26 cellular contexts compared by ENCODE assay signal in the genomic region with DNA sequence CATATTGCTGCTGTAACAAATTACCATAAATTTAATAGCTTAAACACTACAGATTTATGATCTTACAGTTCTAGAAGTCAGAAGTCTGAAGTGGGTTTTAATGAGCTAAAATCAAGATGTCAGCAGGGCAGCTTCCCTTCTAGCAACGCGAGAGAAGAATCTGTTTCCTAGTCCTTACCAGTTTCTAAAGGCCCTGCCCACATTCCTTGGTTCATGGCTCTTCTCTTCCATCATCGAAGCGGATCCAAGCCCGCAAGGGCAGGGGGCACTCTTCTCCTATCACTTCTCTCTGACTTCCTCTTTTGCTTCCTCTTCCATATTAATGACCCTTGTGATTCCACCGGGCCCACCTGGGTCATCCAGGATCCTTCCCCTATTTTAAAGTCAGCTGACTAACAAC. TPM values are rescaled to one million over a fixed set of nuclear protein-coding genes. Genes with fewer than 3 reads are reported as not detected.
"Had no signal": no experiment of that assay in that cellular context is flagged by ENCODE, and none has a peak within 500 bp of the region (broad histone marks: within the 10 kb centered on the region; RNA-seq: fewer than 3 reads in every experiment).

No MANE protein-coding gene starts in this region.

- DNase-seq: activated CD4-positive, alpha-beta memory T cell treated with anti-CD3 and anti-CD28 coated beads for 36 hours; activated CD4-positive, alpha-beta T cell treated with anti-CD3 and anti-CD28 coated beads for 48 hours; activated effector memory CD4-positive, alpha-beta T cell treated with anti-CD3 and anti-CD28 coated beads, Interleukin-2, amount 50 U/mL, for 16 hours; activated naive CD4-positive, alpha-beta T cell treated with anti-CD3 and anti-CD28 coated beads, Interleukin-2, amount 10 ng/mL, durations not matched to agents 7 days and 5 days; effector CD4-positive, alpha-beta T cell; heart left ventricle; kidney; left ventricle myocardium inferior; natural killer cell; retina; sigmoid colon; stimulated activated CD4-positive, alpha-beta T cell treated with anti-CD3 and anti-CD28 coated beads, Interleukin-2, amount 100 ng/mL, for 48 hours; stimulated activated CD8-positive, alpha-beta memory T cell treated with anti-CD3 and anti-CD28 coated beads, Interleukin-4, amount 100 ng/mL, for 48 hours; stimulated activated naive B cell treated with anti-CD40 and anti-IgM and Interleukin-4, amounts not matched to agents 10 μg/mL and 1 μg/mL and 100 μg/mL, for 72 hours; trophoblast cell; uterus had no signal

- ATAC-seq: heart left ventricle; stimulated activated naive B cell treated with anti-CD40 and anti-IgM and Interleukin-4, amounts not matched to agents 10 μg/mL and 1 μg/mL and 100 μg/mL, for 72 hours had no signal

- H3K27me3 ChIP-seq: heart left ventricle, sigmoid colon, uterus had no signal

- H3K4me1 ChIP-seq: sigmoid colon, uterus had no signal

- H3K9me3 ChIP-seq: sigmoid colon, uterus had no signal

- H3K36me3 ChIP-seq: heart left ventricle, left ventricle myocardium inferior, sigmoid colon, uterus had no signal

- H3K27ac ChIP-seq: heart left ventricle, left ventricle myocardium inferior, sigmoid colon, uterus had no signal

- H3K4me3 ChIP-seq: heart left ventricle, left ventricle myocardium inferior, sigmoid colon, smooth muscle cell, uterus had no signal

RNA-seq across cellular contexts. Expression of a gene that starts 16.1 kb away (rescaled TPM):
- total RNA-seq: activated CD4-positive, alpha-beta memory T cell treated with anti-CD3 and anti-CD28 coated beads for 36 hours; cardiac septum; chondrocyte; epithelial cell of proximal tubule; fibroblast of villous mesenchyme; kidney; lung microvascular endothelial cell; mesothelial cell of epicardium; natural killer cell; osteocyte; progenitor cell of endocrine pancreas; sigmoid colon; smooth muscle cell; temporal lobe; uterus had no signal
